Comparison of ENCODE assay signal across 20 cellular contexts in the genomic region with DNA sequence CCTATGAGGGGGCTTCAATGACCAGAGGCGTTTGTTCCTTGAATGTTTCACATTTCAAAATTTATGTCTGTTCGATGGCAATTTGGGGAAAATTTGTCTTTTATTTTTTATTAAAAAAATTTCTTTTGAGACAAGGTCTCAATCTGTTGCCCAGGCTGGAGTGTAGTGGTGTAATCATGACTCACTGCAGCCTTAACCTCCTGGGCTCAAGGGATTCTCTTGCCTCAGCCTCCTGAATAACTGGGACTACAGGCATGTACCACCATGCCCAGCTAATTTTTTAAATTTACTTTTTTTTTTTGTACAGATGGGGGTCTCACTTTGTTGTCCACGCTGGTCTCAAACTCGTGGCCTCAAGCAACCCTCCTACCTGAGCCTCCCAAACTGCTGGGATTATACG.
"Had no signal": no experiment of that assay in that cellular context is flagged by ENCODE, and none has a peak within 500 bp of the region (broad histone marks: within the 10 kb centered on the region; RNA-seq: fewer than 3 reads in every experiment).

No MANE protein-coding gene starts in this region.

- H3K27me3 ChIP-seq: body of pancreas, tibial artery had no signal

- DNase-seq: activated CD4-positive, alpha-beta T cell treated with anti-CD3 and anti-CD28 coated beads, Interleukin-2, amount 50 U/mL, for 4 hours; activated CD4-positive, CD25-positive, alpha-beta regulatory T cell treated with anti-CD3 and anti-CD28 coated beads, Interleukin-2, amount 50 U/mL, for 72 hours; activated gamma-delta T cell; body of pancreas; central memory CD4-positive, alpha-beta T cell; cortex of kidney; hypothalamus; nephron progenitor cell; nucleus accumbens; retina; stimulated activated CD4-positive, alpha-beta T cell treated with anti-CD3 and anti-CD28 coated beads, Interleukin-12 subunit alpha, Interleukin-12 subunit beta, amount 100 ng/mL, for 4 hours; stimulated activated CD4-positive, alpha-beta T cell treated with anti-CD3 and anti-CD28 coated beads, Interleukin-1b, Interleukin-23, amount 100 ng/mL, for 48 hours; stimulated activated CD8-positive, alpha-beta memory T cell treated with anti-CD3 and anti-CD28 coated beads, Interleukin-4, amount 100 ng/mL, for 48 hours; stimulated activated naive CD4-positive, alpha-beta T cell; substantia nigra; SW 1271; T-helper 2 cell had no signal

- H3K4me1 ChIP-seq: body of pancreas, tibial artery had no signal

- H3K36me3 ChIP-seq: tibial artery had no signal

- H3K4me3 ChIP-seq: body of pancreas, lung, tibial artery had no signal

- H3K9me3 ChIP-seq: body of pancreas, tibial artery had no signal

- FAIRE-seq: keratinocyte had no signal
